Comparison of ENCODE assay signal across 31 cellular contexts in the genomic region with DNA sequence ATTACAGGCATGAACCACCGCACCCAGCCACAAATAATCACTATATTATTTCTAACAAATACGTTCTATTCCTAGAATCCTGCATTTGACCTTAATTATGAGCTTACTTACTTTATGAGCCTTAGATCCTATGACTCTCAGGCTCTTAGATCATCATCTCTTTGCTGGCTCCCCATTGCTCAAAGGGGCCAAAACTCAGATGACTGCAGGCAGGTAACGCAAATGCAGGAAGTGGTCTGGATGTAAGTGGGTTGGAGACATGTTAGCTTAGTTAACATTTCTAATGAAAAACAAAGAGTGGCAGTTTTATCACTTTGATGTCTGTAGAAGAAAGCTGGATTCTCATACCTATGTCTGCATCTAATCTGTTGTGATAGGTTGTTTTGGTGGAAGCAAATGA.
"Had no signal": no experiment of that assay in that cellular context is flagged by ENCODE, and none has a peak within 500 bp of the region (broad histone marks: within the 10 kb centered on the region; RNA-seq: fewer than 3 reads in every experiment).

No MANE protein-coding gene starts in this region.

- H3K4me3 Mint-ChIP-seq: immature natural killer cell; naive thymus-derived CD8-positive, alpha-beta T cell; nephron; neural crest cell; stimulated activated effector memory CD8-positive, alpha-beta T cell treated with anti-CD3 and anti-CD28 coated beads, Interleukin-12 subunit alpha, Interleukin-12 subunit beta, amount 100 ng/mL, for 72 hours; stimulated activated naive CD8-positive, alpha-beta T cell treated with anti-CD3 and anti-CD28 coated beads, Interleukin-15, Interleukin-2, amounts not matched to agents 100 ng/mL and 50 ng/mL, for 24 hours; type B pancreatic cell had no signal

- H3K27ac ChIP-seq: left lung, lower lobe of right lung, pancreas, prostate gland, skin epidermis, suprapubic skin, thoracic aorta, tibial nerve, uterus had no signal

- ATAC-seq: left colon; left lung; lower lobe of right lung; naive thymus-derived CD8-positive, alpha-beta T cell; pancreas; right cardiac atrium; sciatic nerve; stimulated activated effector memory CD8-positive, alpha-beta T cell treated with anti-CD3 and anti-CD28 coated beads, Interleukin-12 subunit alpha, Interleukin-12 subunit beta, amount 100 ng/mL, for 72 hours had no signal

- H3K4me1 Mint-ChIP-seq: naive thymus-derived CD8-positive, alpha-beta T cell; nephron; stimulated activated effector memory CD8-positive, alpha-beta T cell treated with anti-CD3 and anti-CD28 coated beads, Interleukin-12 subunit alpha, Interleukin-12 subunit beta, amount 100 ng/mL, for 72 hours had no signal

- H3K4me1 ChIP-seq: left lung, lower lobe of right lung, pancreas, prostate gland, suprapubic skin, uterus had no signal

- FAIRE-seq: islet of Langerhans, kidney, pancreas had no signal

- H3K27me3 ChIP-seq: left lung, pancreas, suprapubic skin, tibial nerve, uterus had no signal

- H3K36me3 Mint-ChIP-seq: stimulated activated effector memory CD8-positive, alpha-beta T cell treated with anti-CD3 and anti-CD28 coated beads, Interleukin-12 subunit alpha, Interleukin-12 subunit beta, amount 100 ng/mL, for 72 hours; type B pancreatic cell had no signal

- H3K4me3 ChIP-seq: left lung, lower lobe of right lung, pancreas, prostate gland, skin epidermis, suprapubic skin, thoracic aorta, tibial nerve, uterus had no signal

- H3K9me3 Mint-ChIP-seq: immature natural killer cell; naive thymus-derived CD8-positive, alpha-beta T cell; nephron; neural crest cell; stimulated activated effector memory CD8-positive, alpha-beta T cell treated with anti-CD3 and anti-CD28 coated beads, Interleukin-12 subunit alpha, Interleukin-12 subunit beta, amount 100 ng/mL, for 72 hours; stimulated activated naive CD8-positive, alpha-beta T cell treated with anti-CD3 and anti-CD28 coated beads, Interleukin-15, Interleukin-2, amounts not matched to agents 100 ng/mL and 50 ng/mL, for 24 hours; type B pancreatic cell had no signal

- H3K36me3 ChIP-seq: left lung, lower lobe of right lung, pancreas, prostate gland, suprapubic skin, thoracic aorta, tibial nerve, uterus had no signal

- H3K27me3 Mint-ChIP-seq: stimulated activated naive CD8-positive, alpha-beta T cell treated with anti-CD3 and anti-CD28 coated beads, Interleukin-15, Interleukin-2, amounts not matched to agents 100 ng/mL and 50 ng/mL, for 24 hours; type B pancreatic cell had no signal

- DNase-seq: hypothalamus; immature natural killer cell; kidney; left colon; left lung; lower lobe of right lung; mammary epithelial cell; mesenchymal stem cell; naive thymus-derived CD8-positive, alpha-beta T cell; nucleus accumbens; pancreas; posterior cingulate gyrus; retina; right cardiac atrium; stimulated activated CD4-positive, alpha-beta T cell treated with anti-CD3 and anti-CD28 coated beads, Interleukin-12 subunit alpha, Interleukin-12 subunit beta, amount 100 ng/mL, for 4 hours; stimulated activated CD4-positive, alpha-beta T cell treated with anti-CD3 and anti-CD28 coated beads, Interleukin-15, amount 100 ng/mL, for 24 hours; stimulated activated CD4-positive, alpha-beta T cell treated with anti-CD3 and anti-CD28 coated beads, Interleukin-4, amount 100 ng/mL, for 24 hours; stimulated activated naive CD4-positive, alpha-beta T cell; uterus had no signal

- H3K27ac Mint-ChIP-seq: immature natural killer cell; naive thymus-derived CD8-positive, alpha-beta T cell; nephron; stimulated activated effector memory CD8-positive, alpha-beta T cell treated with anti-CD3 and anti-CD28 coated beads, Interleukin-12 subunit alpha, Interleukin-12 subunit beta, amount 100 ng/mL, for 72 hours; stimulated activated naive CD8-positive, alpha-beta T cell treated with anti-CD3 and anti-CD28 coated beads, Interleukin-15, Interleukin-2, amounts not matched to agents 100 ng/mL and 50 ng/mL, for 24 hours; type B pancreatic cell had no signal

- H3K9me3 ChIP-seq: left lung, lower lobe of right lung, pancreas, prostate gland, suprapubic skin, thoracic aorta, tibial nerve, uterus had no signal
